ENCODE assay signal across 11 cellular contexts in the genomic region with DNA sequence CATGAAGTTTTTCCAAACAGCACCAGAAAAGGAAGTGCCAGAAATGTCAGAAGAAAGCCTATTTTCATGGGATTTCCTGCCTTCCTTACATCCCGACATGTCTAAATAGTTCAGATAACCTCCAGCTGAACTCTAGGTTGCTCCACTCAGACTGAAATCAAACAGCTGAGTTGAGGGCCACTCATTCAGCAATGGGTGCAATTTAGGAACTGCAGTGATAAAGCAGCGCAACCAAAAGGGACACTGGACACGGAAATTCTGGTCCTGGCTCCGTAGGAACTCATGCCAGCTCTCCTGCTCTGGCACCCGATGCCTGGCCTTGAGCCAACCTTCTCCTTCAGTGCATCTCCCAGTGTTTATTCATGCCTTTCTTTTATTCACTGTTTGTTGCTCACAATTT.
DNase-seq lines count a peak whose midpoint lies in the region; ATAC-seq and TF ChIP-seq lines count a peak whose summit lies in the region.
"Had no signal": no experiment of that assay in that cellular context is flagged by ENCODE, and none has a peak within 500 bp of the region (broad histone marks: within the 10 kb centered on the region; RNA-seq: fewer than 3 reads in every experiment).

No MANE protein-coding gene starts in this region.

- no peak for TF ChIP-seq CTCF in brain microvascular endothelial cell (IDR thresholded peaks at IDR 0.05; ENCODE audit: low read depth, low read length, missing control alignments)

- H3K27ac ChIP-seq in brain microvascular endothelial cell (peak overlapping the region; percentile 57), mucosa of rectum (ENCODE audit: low read depth in 2 of 2, low read length in 2 of 2) (peak overlapping the region; percentile 17 to 18)
- H3K27ac ChIP-seq: cardiac muscle cell had no signal

- no peak overlapping the region for H3K9ac ChIP-seq in mucosa of rectum (ENCODE audit: low read depth in 1 of 2, low read length in 2 of 2)

- H3K36me3 ChIP-seq in brain microvascular endothelial cell (replicated peaks), result no peaks in the 10 kb centered on the region
- no peaks in the 10 kb centered on the region for H3K36me3 ChIP-seq in mucosa of rectum (ENCODE audit: control insufficient read depth in 2 of 2, insufficient read depth in 2 of 2, low read length in 2 of 2)
- H3K36me3 ChIP-seq: cardiac muscle cell had no signal

- no peaks in the 10 kb centered on the region for H3K9me3 ChIP-seq in mucosa of rectum (ENCODE audit: control insufficient read depth in 2 of 2, low read length in 2 of 2)

- H3K4me3 ChIP-seq in brain microvascular endothelial cell (ENCODE audit: low read depth, low read length) (peak overlapping the region; percentile 81), mucosa of rectum (ENCODE audit: low read length in 2 of 2) (peak overlapping the region; percentile 41 to 82)
- H3K4me3 ChIP-seq: cardiac muscle cell had no signal

- H3K4me1 ChIP-seq in mucosa of rectum (ENCODE audit: control insufficient read depth in 2 of 2, insufficient read depth in 2 of 2, low read length in 2 of 2), result peaks cover 0 to 4% of the 10 kb centered on the region in 2 donors

- in situ Hi-C loops in brain microvascular endothelial cell (cut with HindIII; ENCODE audit: low pct_ligation_motif_present, low sequenced_read_pairs), result no loop called here

- DNase-seq in Ammon's horn (ENCODE audit: low spot score) (peak; percentile 23), LoVo (ENCODE audit: low spot score) (peak; percentile 28), brain microvascular endothelial cell (peak; percentile 40), T-helper 9 cell (no peak)
- DNase-seq in effector CD4-positive, alpha-beta T cell, result no peak
- DNase-seq in activated CD4-positive, alpha-beta T cell treated with anti-CD3 and anti-CD28 coated beads, Interleukin-2, amount 50 U/mL, for 48 hours, result no peak
- DNase-seq: activated CD4-positive, alpha-beta T cell treated with anti-CD3 and anti-CD28 coated beads for 48 hours; NCI-H510A had no signal

- H3K27me3 ChIP-seq in brain microvascular endothelial cell (replicated peaks) (no peaks in the 10 kb centered on the region), mucosa of rectum (ENCODE audit: control insufficient read depth in 2 of 2, insufficient read depth in 2 of 2, low read length in 2 of 2) (no peaks in the 10 kb centered on the region)

- ATAC-seq in HG02840 (IDR thresholded peaks at IDR 0.05; ENCODE audit: low FRiP score, unreplicated experiment), result no peak

Comparison
In these comparisons a context has a peak if more than half of its experiments do, and no peak if none do; other contexts are left out.
1. DNase-seq: peak in Ammon's horn (single experiment), LoVo (single experiment) and brain microvascular endothelial cell (single experiment); none in effector CD4-positive, alpha-beta T cell (single experiment), T-helper 9 cell (single experiment) and activated CD4-positive, alpha-beta T cell treated with anti-CD3 and anti-CD28 coated beads, Interleukin-2, amount 50 U/mL, for 48 hours (0 of 2).